20 cellular contexts compared by ENCODE assay signal in the genomic region with DNA sequence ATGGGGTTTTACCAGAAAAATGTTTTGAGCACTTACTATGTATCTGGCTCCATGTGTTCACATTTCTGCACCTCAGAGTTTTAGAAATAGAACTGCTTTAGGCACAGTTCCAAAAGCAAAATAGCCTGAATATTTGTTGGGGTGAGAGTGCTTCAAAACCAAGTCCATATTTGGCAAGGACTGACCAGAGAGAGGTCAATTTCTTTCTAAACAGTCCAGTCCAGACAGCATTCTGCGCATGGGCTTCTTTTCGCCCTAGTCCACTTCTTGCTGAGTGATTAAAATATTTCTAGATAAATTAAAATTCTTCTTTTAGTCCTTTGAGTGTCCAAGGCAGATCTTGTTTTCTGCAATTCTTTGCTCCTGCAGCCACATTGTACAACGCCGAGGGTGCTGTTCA.
DNase-seq lines count a peak whose midpoint lies in the region; ATAC-seq and TF ChIP-seq lines count a peak whose summit lies in the region.
"Had no signal": no experiment of that assay in that cellular context is flagged by ENCODE, and none has a peak within 500 bp of the region (broad histone marks: within the 10 kb centered on the region; RNA-seq: fewer than 3 reads in every experiment).

No MANE protein-coding gene starts in this region.

- ATAC-seq in Right ventricle myocardium inferior (peak; percentile 37), left ventricle myocardium superior (no peak)
- ATAC-seq: activated T-helper 17 cell treated with anti-CD3 and anti-CD28 coated beads, Interleukin-2, amount 50 U/mL, for 72 hours had no signal

- TF ChIP-seq CTCF in cardiac fibroblast (IDR thresholded peaks at IDR 0.05; ENCODE audit: low read depth, low read length) (no peak), tibial artery (IDR thresholded peaks at IDR 0.05) (no peak), brain microvascular endothelial cell (IDR thresholded peaks at IDR 0.05; ENCODE audit: low read depth, low read length, missing control alignments) (no peak)

- H3K4me3 ChIP-seq in cardiac fibroblast (replicated peaks in 1 of 2; ENCODE audit: low read depth in 2 of 2, low read length in 2 of 2) (no peak overlapping the region), tibial artery (peak overlapping the region in 1 of 2 donors; percentile 17), brain microvascular endothelial cell (ENCODE audit: low read depth, low read length) (no peak overlapping the region)
- H3K4me3 ChIP-seq: heart right ventricle, SJCRH30 had no signal

- no peaks in the 10 kb centered on the region for H3K27me3 ChIP-seq in tibial artery
- no peaks in the 10 kb centered on the region for H3K27me3 ChIP-seq in brain microvascular endothelial cell (replicated peaks)
- H3K27me3 ChIP-seq: heart right ventricle, neutrophil, SJCRH30 had no signal

- in situ Hi-C loops in brain microvascular endothelial cell (cut with HindIII; ENCODE audit: low pct_ligation_motif_present, low sequenced_read_pairs), result no loop called here

- no peaks in the 10 kb centered on the region for H3K36me3 ChIP-seq in tibial artery
- no peaks in the 10 kb centered on the region for H3K36me3 ChIP-seq in brain microvascular endothelial cell (replicated peaks)
- H3K36me3 ChIP-seq: heart right ventricle, neutrophil, SJCRH30 had no signal

- peaks cover 0 to 64% (median 8%) of the 10 kb centered on the region in 4 donors for H3K4me1 ChIP-seq in tibial artery
- H3K4me1 ChIP-seq: SJCRH30 had no signal

- intact Hi-C loops in Right ventricle myocardium inferior (cut with DNase I) (loop anchor here (5.0 kb wide), 1 partner anchor 203 kb away; no protein-coding TSS in a partner anchor), left ventricle myocardium superior (cut with micrococcal nuclease) (no loop called here), tibial artery (cut with DNase I; ENCODE audit: low total_unique reads) (no loop called here)

- H3K27ac ChIP-seq in tibial artery, result peak overlapping the region; percentile 39 to 65
- no peak overlapping the region for H3K27ac ChIP-seq in brain microvascular endothelial cell
- H3K27ac ChIP-seq: heart right ventricle, neutrophil, SJCRH30 had no signal

- H3K9me3 ChIP-seq in tibial artery, result no peaks in the 10 kb centered on the region
- H3K9me3 ChIP-seq: heart right ventricle, neutrophil, SJCRH30 had no signal

- DNase-seq in Right ventricle myocardium inferior (ENCODE audit: missing footprints) (no peak), left ventricle myocardium superior (no peak), cardiac fibroblast (ENCODE audit: low read depth in 2 of 2) (peak; percentile 34 to 36), hepatic stellate cell (ENCODE audit: low spot score) (peak; percentile 28), tibial artery (no peak), mucosa of gallbladder (ENCODE audit: low spot score) (no peak), brain microvascular endothelial cell (no peak)
- no peak for DNase-seq in activated CD4-positive, alpha-beta T cell treated with anti-CD3 and anti-CD28 coated beads for 1 hour
- DNase-seq: activated CD4-positive, CD25-positive, alpha-beta regulatory T cell; activated CD8-positive, alpha-beta memory T cell treated with anti-CD3 and anti-CD28 coated beads, Interleukin-2, amount 50 U/mL, for 4 hours; activated naive CD4-positive, alpha-beta T cell treated with anti-CD3 and anti-CD28 coated beads, Interleukin-2, amount 50 U/mL, for 16 hours; CD8-positive, alpha-beta memory T cell; dermis blood vessel endothelial cell; GOT3; NCI-H187; stimulated activated naive CD4-positive, alpha-beta T cell treated with Interleukin-2 at 50 U/mL for 16 hours had no signal

Comparison
In these comparisons a context has a peak if more than half of its experiments do, and no peak if none do; other contexts are left out.
1. DNase-seq: peak in cardiac fibroblast (2 of 2) and hepatic stellate cell (single experiment); none in Right ventricle myocardium inferior (single experiment), left ventricle myocardium superior (single experiment), tibial artery (0 of 2), mucosa of gallbladder (single experiment), brain microvascular endothelial cell (single experiment) and activated CD4-positive, alpha-beta T cell treated with anti-CD3 and anti-CD28 coated beads for 1 hour (single experiment).